ENCODE assay signal across 7 cellular contexts in genomic region chr9:110058304-110058953, GRCh38.
DNase-seq lines count a peak whose midpoint lies in the region; ATAC-seq, FAIRE-seq and TF ChIP-seq lines count a peak whose summit lies in the region.

No MANE protein-coding gene starts in this region.

- peak overlapping the region; percentile 25 for H3K4me2 ChIP-seq in OCI-LY3 (ENCODE audit: low read length)

- peaks cover 57% of the 10 kb centered on the region for H3K4me1 Mint-ChIP-seq in activated T-helper 1 cell treated with anti-CD3 and anti-CD28 coated beads, Interleukin-12 subunit alpha, Interleukin-12 subunit beta, Interleukin-2, Interleukin-4 antibody, amounts not matched to agents 30 ng/mL and 10 ng/mL and 1 ng/mL, durations not matched to agents 14 hours and 24 hours and 36 hours (ENCODE audit: low read depth)

- H3K9me3 ChIP-seq in OCI-LY3 (ENCODE audit: insufficient read depth, low read length) (no peaks in the 10 kb centered on the region), small intestine (ENCODE audit: control insufficient read depth, low read depth) (no peaks in the 10 kb centered on the region)

- peaks cover 72% of the 10 kb centered on the region for H4K20me1 ChIP-seq in OCI-LY3 (ENCODE audit: insufficient read depth, low read length)

- H3K27me3 Mint-ChIP-seq in activated T-helper 1 cell treated with anti-CD3 and anti-CD28 coated beads, Interleukin-12 subunit alpha, Interleukin-12 subunit beta, Interleukin-2, Interleukin-4 antibody, amounts not matched to agents 30 ng/mL and 10 ng/mL and 1 ng/mL, durations not matched to agents 14 hours and 24 hours and 36 hours (ENCODE audit: insufficient read depth): no peaks in the 10 kb centered on the region

- H3K4me1 ChIP-seq in OCI-LY3 (ENCODE audit: low read length) (peaks cover 11% of the 10 kb centered on the region), small intestine (ENCODE audit: control insufficient read depth in 2 of 2, insufficient read depth in 1 of 2, low read depth in 1 of 2, low read length in 1 of 2) (no peaks in the 10 kb centered on the region)

- H3K27ac ChIP-seq in OCI-LY3 (ENCODE audit: low read length): no peak overlapping the region
- H3K27ac ChIP-seq in small intestine (ENCODE audit: low read depth in 1 of 2, low read length in 1 of 2): no peak overlapping the region

- H3K4me3 ChIP-seq in OCI-LY3 (ENCODE audit: low read length) (no peak overlapping the region), small intestine (ENCODE audit: low read depth in 1 of 2, low read length in 2 of 2) (no peak overlapping the region)

- intact Hi-C loops in activated T-helper 1 cell treated with anti-CD3 and anti-CD28 coated beads, Interleukin-12 subunit alpha, Interleukin-12 subunit beta, Interleukin-2, Interleukin-4 antibody, amounts not matched to agents 30 ng/mL and 10 ng/mL and 1 ng/mL, durations not matched to agents 14 hours and 24 hours and 36 hours (cut with micrococcal nuclease): loop anchor here (1.0 to 10.0 kb wide), 4 partner anchors 155 to 954 kb away; no protein-coding TSS in a partner anchor

- H3K4me3 Mint-ChIP-seq in activated T-helper 1 cell treated with anti-CD3 and anti-CD28 coated beads, Interleukin-12 subunit alpha, Interleukin-12 subunit beta, Interleukin-2, Interleukin-4 antibody, amounts not matched to agents 30 ng/mL and 10 ng/mL and 1 ng/mL, durations not matched to agents 14 hours and 24 hours and 36 hours: peak overlapping the region; percentile 11

- H3K36me3 ChIP-seq in OCI-LY3 (replicated peaks; ENCODE audit: low read depth, low read length): peaks cover 18% of the 10 kb centered on the region
- H3K36me3 ChIP-seq in small intestine (ENCODE audit: control insufficient read depth in 2 of 2, insufficient read depth in 2 of 2, low read length in 2 of 2): no peaks in the 10 kb centered on the region

- H3K36me3 Mint-ChIP-seq in activated T-helper 1 cell treated with anti-CD3 and anti-CD28 coated beads, Interleukin-12 subunit alpha, Interleukin-12 subunit beta, Interleukin-2, Interleukin-4 antibody, amounts not matched to agents 30 ng/mL and 10 ng/mL and 1 ng/mL, durations not matched to agents 14 hours and 24 hours and 36 hours (ENCODE audit: low read depth): peaks cover 25% of the 10 kb centered on the region

- H3K27me3 ChIP-seq in OCI-LY3 (ENCODE audit: low read depth, low read length) (no peaks in the 10 kb centered on the region), small intestine (ENCODE audit: control insufficient read depth in 2 of 2, insufficient read depth in 2 of 2, low read length in 2 of 2) (no peaks in the 10 kb centered on the region)

- peaks cover 84% of the 10 kb centered on the region for H3K79me2 ChIP-seq in OCI-LY3 (ENCODE audit: low read length)

- no peak overlapping the region for H2AFZ ChIP-seq in OCI-LY3 (ENCODE audit: low read depth, low read length)

- peak; percentile 24 for DNase-seq in activated T-helper 1 cell treated with anti-CD3 and anti-CD28 coated beads, Interleukin-12 subunit alpha, Interleukin-12 subunit beta, Interleukin-2, Interleukin-4 antibody, amounts not matched to agents 30 ng/mL and 10 ng/mL and 1 ng/mL, durations not matched to agents 14 hours and 24 hours and 36 hours (ENCODE audit: low spot score)
- DNase-seq in germinal center (ENCODE audit: low spot score): peak; percentile 60
- peak; percentile 70 for DNase-seq in small intestine

- peak overlapping the region; percentile 83 for H3K27ac Mint-ChIP-seq in activated T-helper 1 cell treated with anti-CD3 and anti-CD28 coated beads, Interleukin-12 subunit alpha, Interleukin-12 subunit beta, Interleukin-2, Interleukin-4 antibody, amounts not matched to agents 30 ng/mL and 10 ng/mL and 1 ng/mL, durations not matched to agents 14 hours and 24 hours and 36 hours

- 8 to 43% (median 23%) methylated on average over 5 of the region's 5 CpGs for WGBS in small intestine, 3 donors

- H3K9ac ChIP-seq in OCI-LY3 (ENCODE audit: low read length): no peak overlapping the region

- ATAC-seq in HG03432 (IDR thresholded peaks at IDR 0.05; ENCODE audit: unreplicated experiment): peak; percentile 67
- no peak for ATAC-seq in GM21528 (IDR thresholded peaks at IDR 0.05; ENCODE audit: low FRiP score, unreplicated experiment)

- TF ChIP-seq CTCF in GM12873 (IDR thresholded peaks at IDR 0.05; ENCODE audit: insufficient read depth, low read depth, low read length, missing control alignments) (peak; percentile 72), OCI-LY3 (IDR thresholded peaks at IDR 0.05; ENCODE audit: low read depth, low read length) (peak; percentile 85)

- peaks cover 5% of the 10 kb centered on the region for H3K9me3 Mint-ChIP-seq in activated T-helper 1 cell treated with anti-CD3 and anti-CD28 coated beads, Interleukin-12 subunit alpha, Interleukin-12 subunit beta, Interleukin-2, Interleukin-4 antibody, amounts not matched to agents 30 ng/mL and 10 ng/mL and 1 ng/mL, durations not matched to agents 14 hours and 24 hours and 36 hours

- no peak for FAIRE-seq in small intestine (lab: Jason Lieb, UNC)
